31 cellular contexts compared by ENCODE assay signal in genomic region chr15:25051399-25052154, GRCh38.
DNase-seq lines count a peak whose midpoint lies in the region; FAIRE-seq and TF ChIP-seq lines count a peak whose summit lies in the region.
"Had no signal": no experiment of that assay in that cellular context is flagged by ENCODE, and none has a peak within 500 bp of the region (broad histone marks: within the 10 kb centered on the region; RNA-seq: fewer than 3 reads in every experiment).

No MANE protein-coding gene starts in this region.

- H3K4ac ChIP-seq in H1 (replicated peaks; ENCODE audit: insufficient read length, low read depth, low read length), result no peak overlapping the region

- no peak overlapping the region for H2BK12ac ChIP-seq in H1 (ENCODE audit: low read depth, low read length)

- H3K36me3 ChIP-seq in H1 (ENCODE audit: control insufficient read depth in 2 of 4, insufficient read depth in 4 of 4, low read length in 3 of 4) (peaks cover 41 to 100% (median 77%) of the 10 kb centered on the region in 4 experiments), stomach smooth muscle (ENCODE audit: control insufficient read depth in 2 of 2, insufficient read depth in 2 of 2, low read length in 2 of 2) (peaks cover 73 to 88% of the 10 kb centered on the region in 2 donors)
- H3K36me3 ChIP-seq: ovary had no signal

- no peak overlapping the region for H3K14ac ChIP-seq in H1 (ENCODE audit: insufficient read length)

- no peak for FAIRE-seq in H1 (lab: Jason Lieb, UNC)
- FAIRE-seq: colon, G401.6, keratinocyte had no signal

- no peak overlapping the region for H2BK20ac ChIP-seq in H1 (ENCODE audit: low read length)

- H3K4me1 ChIP-seq in H1 (replicated peaks in 1 of 4; ENCODE audit: control insufficient read depth in 3 of 4, insufficient read depth in 4 of 4, low read length in 3 of 4) (no peaks in the 10 kb centered on the region; a peak in 1 of 7 replicates), stomach smooth muscle (ENCODE audit: control insufficient read depth, insufficient read depth, low read length) (no peaks in the 10 kb centered on the region)
- H3K4me1 ChIP-seq: breast epithelium, heart right ventricle, lower lobe of right lung had no signal

- H3K79me2 ChIP-seq in H1 (ENCODE audit: control insufficient read depth in 1 of 2, insufficient read depth in 2 of 2, low read length in 2 of 2), result peaks cover 0 to 84% of the 10 kb centered on the region in 2 experiments; a peak in 3 of 4 replicates

- CTCF ChIA-PET in H1 (lab: Charles Lee; ENCODE audit: partially characterized antibody), result no interaction called here

- no peak overlapping the region for H2BK15ac ChIP-seq in H1 (ENCODE audit: low read length)

- TF ChIP-seq POLR2A in H1 (IDR thresholded peaks at IDR 0.05; ENCODE audit: control extremely low read depth in 1 of 2, low read depth in 2 of 2, low read length in 2 of 2), result no peak

- H3K23ac ChIP-seq in H1 (ENCODE audit: insufficient read length), result no peak overlapping the region

- H3K18ac ChIP-seq in H1 (ENCODE audit: extremely low read depth, low read length), result no peak overlapping the region

- H4K91ac ChIP-seq in H1 (replicated peaks; ENCODE audit: insufficient read length, low read length), result no peak overlapping the region

- H3K27me3 Mint-ChIP-seq in IgD-negative memory B cell, result no peaks in the 10 kb centered on the region
- H3K27me3 Mint-ChIP-seq: activated CD4-positive, alpha-beta memory T cell treated with anti-CD3 and anti-CD28 coated beads, Interleukin-2, amount 10 ng/mL, durations not matched to agents 7 days and 5 days; activated naive CD4-positive, alpha-beta T cell treated with anti-CD3 and anti-CD28 coated beads, Interleukin-2, amount 50 U/mL, for 24 hours; natural killer cell treated with Interleukin-12 subunit alpha and Interleukin-12 subunit beta and Interleukin-15 and Interleukin-18, amount 100 ng/mL, for 72 hours; T-helper 17 cell had no signal

- no peaks in the 10 kb centered on the region; the same call in 1 of the 2 replicates for H3K23me2 ChIP-seq in H1 (ENCODE audit: low read depth, low read length)

- H3K9me3 ChIP-seq in H1 (ENCODE audit: insufficient read depth in 2 of 2, low read depth in 1 of 2, low read length in 1 of 2), result peaks cover 68 to 70% of the 10 kb centered on the region in 2 experiments
- peaks cover 57 to 99% of the 10 kb centered on the region in 2 donors for H3K9me3 ChIP-seq in stomach smooth muscle (ENCODE audit: control insufficient read depth in 2 of 2, low read length in 2 of 2)

- no peak overlapping the region for H2AK5ac ChIP-seq in H1 (ENCODE audit: low read depth, low read length)

- WGBS in H1 (ENCODE audit: extremely low coverage in 1 of 2, insufficient coverage in 1 of 2, insufficient read length in 1 of 2, insufficient replicate concordance in 2 of 2, low coverage in 1 of 2, low lambda C conversion rate in 2 of 2, missing lambda C conversion rate in 1 of 2), 2 experiments, result 91% methylated on average over 13 of the region's 13 CpGs; no CpG with 5 or more reads in 1 of the 2 experiments

- POLR2A ChIA-PET in H1 (lab: Charles Lee; ENCODE audit: partially characterized antibody), result interaction anchor here (1.0 kb wide), 1 partner anchor 9 kb away, joined by 3 read pairs; no protein-coding TSS in a partner anchor

- no peak overlapping the region for H3K4me3 ChIP-seq in H1 (ENCODE audit: extremely low read depth in 1 of 4, insufficient read depth in 2 of 4, low read depth in 3 of 4, low read length in 4 of 4)
- H3K4me3 ChIP-seq in stomach smooth muscle (ENCODE audit: low read length in 2 of 2), result peak overlapping the region; percentile 38 to 44
- H3K4me3 ChIP-seq: heart right ventricle, lower lobe of right lung, ovary, PC-9 had no signal

- H4K5ac ChIP-seq in H1 (ENCODE audit: insufficient read length, low read depth, low read length), result no peak overlapping the region

- H2BK120ac ChIP-seq in H1 (replicated peaks; ENCODE audit: low read depth, low read length), result no peak overlapping the region

- no peak for TF ChIP-seq EP300 in H1 (IDR thresholded peaks at IDR 0.05; ENCODE audit: borderline replicate concordance in 1 of 2, low read depth in 2 of 2, low read length in 2 of 2)

- peaks cover 0 to 5% (median 0%) of the 10 kb centered on the region in 3 donors for H3K4me1 Mint-ChIP-seq in IgD-negative memory B cell
- H3K4me1 Mint-ChIP-seq: activated CD4-positive, alpha-beta memory T cell treated with anti-CD3 and anti-CD28 coated beads, Interleukin-2, amount 10 ng/mL, durations not matched to agents 7 days and 5 days; activated naive CD4-positive, alpha-beta T cell treated with anti-CD3 and anti-CD28 coated beads, Interleukin-2, amount 50 U/mL, for 24 hours; T-helper 17 cell had no signal

- no peak for TF ChIP-seq CTCF in H1 (IDR thresholded peaks at IDR 0.05; ENCODE audit: control extremely low read depth in 1 of 3, insufficient read depth in 1 of 3, low read depth in 1 of 3, low read length in 3 of 3)

- H3K9me3 Mint-ChIP-seq in IgD-negative memory B cell, result peaks cover 24 to 61% (median 57%) of the 10 kb centered on the region in 3 donors

- H3K9ac ChIP-seq in H1 (replicated peaks in 1 of 4; ENCODE audit: extremely low read depth in 1 of 4, low read depth in 3 of 4, low read length in 3 of 4), result no peak overlapping the region
- H3K9ac ChIP-seq in stomach smooth muscle (ENCODE audit: low read length in 2 of 2), result no peak overlapping the region

- TF ChIP-seq RAD21 in H1 (IDR thresholded peaks at IDR 0.05 in 1 of 2, conservative IDR thresholded peaks at IDR 0.05 in 1 of 2; ENCODE audit: low read depth in 2 of 2, low read length in 2 of 2), result no peak

- peak overlapping the region in 2 of 3 donors; percentile 31 to 71 for H3K27ac Mint-ChIP-seq in IgD-negative memory B cell
- H3K27ac Mint-ChIP-seq: activated CD4-positive, alpha-beta memory T cell treated with anti-CD3 and anti-CD28 coated beads, Interleukin-2, amount 10 ng/mL, durations not matched to agents 7 days and 5 days; activated naive CD4-positive, alpha-beta T cell treated with anti-CD3 and anti-CD28 coated beads, Interleukin-2, amount 50 U/mL, for 24 hours; natural killer cell treated with Interleukin-12 subunit alpha and Interleukin-12 subunit beta and Interleukin-15 and Interleukin-18, amount 100 ng/mL, for 72 hours; T-helper 17 cell had no signal

- H2BK5ac ChIP-seq in H1 (ENCODE audit: low read depth, low read length), result no peak overlapping the region

- H4K8ac ChIP-seq in H1 (ENCODE audit: extremely low read depth, insufficient read depth, low read length), result no peak overlapping the region

- H3K36me3 Mint-ChIP-seq in IgD-negative memory B cell, result peaks cover 29% of the 10 kb centered on the region

- H3K27me3 ChIP-seq in H1 (replicated peaks in 1 of 4; ENCODE audit: control insufficient read depth in 3 of 4, extremely low read depth in 1 of 4, insufficient read depth in 3 of 4, low read length in 3 of 4) (no peaks in the 10 kb centered on the region), stomach smooth muscle (ENCODE audit: control insufficient read depth in 1 of 2, insufficient read depth in 2 of 2, low read length in 2 of 2) (no peaks in the 10 kb centered on the region)
- H3K27me3 ChIP-seq: breast epithelium, heart right ventricle, ovary had no signal

- no peak overlapping the region for H3K56ac ChIP-seq in H1 (replicated peaks; ENCODE audit: insufficient read length, low read depth, low read length)

- H3K79me1 ChIP-seq in H1 (ENCODE audit: low read depth, low read length), result peaks cover 5% of the 10 kb centered on the region; the same call in 1 of the 2 replicates

- peak overlapping the region in 2 of 4 donors; percentile 33 to 45 for H3K4me3 Mint-ChIP-seq in IgD-negative memory B cell
- H3K4me3 Mint-ChIP-seq: activated CD4-positive, alpha-beta memory T cell treated with anti-CD3 and anti-CD28 coated beads, Interleukin-2, amount 10 ng/mL, durations not matched to agents 7 days and 5 days; activated naive CD4-positive, alpha-beta T cell treated with anti-CD3 and anti-CD28 coated beads, Interleukin-2, amount 50 U/mL, for 24 hours; natural killer cell treated with Interleukin-12 subunit alpha and Interleukin-12 subunit beta and Interleukin-15 and Interleukin-18, amount 100 ng/mL, for 72 hours; T-helper 17 cell had no signal

- DNase-seq in H1 (ENCODE audit: low read depth in 1 of 2, low spot score in 2 of 2) (no peak), mesenteric fat pad (ENCODE audit: low spot score) (peak; percentile 74), NCI-H82 treated with DMSO at 0.1 percent for 48 hours (lab: John Stamatoyannopoulos, UW; ENCODE audit: unreplicated experiment) (no peak), NCI-H1436 treated with DMSO at 0.1 percent for 48 hours (lab: John Stamatoyannopoulos, UW) (no peak)
- DNase-seq in stimulated activated CD4-positive, alpha-beta T cell treated with anti-CD3 and anti-CD28 coated beads, Interleukin-2, amount 100 ng/mL, for 48 hours, result no peak
- DNase-seq: activated CD4-positive, alpha-beta memory T cell treated with anti-CD3 and anti-CD28 coated beads, Interleukin-2, amount 10 ng/mL, durations not matched to agents 7 days and 5 days; activated T-cell treated with anti-CD3 and anti-CD28 coated beads for 4 hours; anterior cingulate cortex; foreskin melanocyte; Karpas-422; lower lobe of right lung; NCI-H1417; NCI-H2029 treated with DMSO at 0.1 percent for 48 hours; NCI-H226; NCI-H69; PC-9; SHP77; stimulated activated CD4-positive, alpha-beta T cell treated with anti-CD3 and anti-CD28 coated beads, Interleukin-12 subunit alpha, Interleukin-12 subunit beta, amount 100 ng/mL, for 4 hours; stimulated activated CD4-positive, alpha-beta T cell treated with anti-CD3 and anti-CD28 coated beads, Interleukin-4, amount 100 ng/mL, for 1 hour; T-helper 17 cell; trophoblast cell had no signal

- no peak overlapping the region for H2AFZ ChIP-seq in H1 (ENCODE audit: low read length)
- H2AFZ ChIP-seq: PC-9 had no signal

- H3K27ac ChIP-seq in H1 (ENCODE audit: low read depth, low read length), result no peak overlapping the region
- no peak overlapping the region for H3K27ac ChIP-seq in stomach smooth muscle (ENCODE audit: low read length)
- H3K27ac ChIP-seq: breast epithelium, heart right ventricle, lower lobe of right lung, ovary, PC-9 had no signal

- H4K20me1 ChIP-seq in H1 (replicated peaks in 1 of 2; ENCODE audit: control insufficient read depth in 1 of 2, insufficient read depth in 2 of 2, low read length in 2 of 2), result peaks cover 0 to 2% of the 10 kb centered on the region in 2 experiments

- H3K4me2 ChIP-seq in H1 (ENCODE audit: insufficient read depth in 1 of 2, low read depth in 2 of 2, low read length in 2 of 2), result no peak overlapping the region
- H3K4me2 ChIP-seq: PC-9 had no signal

TF ChIP-seq in H1, 55 proteins besides CTCF, POLR2A, EP300 and RAD21:
- TF ChIP-seq ZNF274 (IDR thresholded peaks at IDR 0.05; ENCODE audit: borderline replicate concordance, extremely low read depth, low read length) (peak; percentile 56; the same call in 1 of the 2 replicates), NRF1 (IDR thresholded peaks at IDR 0.05; ENCODE audit: low read depth, low read length) (no peak), POLR2AphosphoS5 (IDR thresholded peaks at IDR 0.05; ENCODE audit: low read depth, low read length) (peak; percentile 15; the same call in 1 of the 2 replicates)
TF ChIP-seq in H1: peak in this region for 2.

Comparison
In these comparisons a context has a peak if more than half of its experiments do, and no peak if none do; other contexts are left out.
1. H3K4me3 ChIP-seq: peak in stomach smooth muscle (2 of 2); none in H1 (0 of 4).